In genomic region chr10:11232222-11232961, GRCh38 we compare ENCODE assay signal across 13 cellular contexts.
DNase-seq lines count a peak whose midpoint lies in the region; ATAC-seq, FAIRE-seq and TF ChIP-seq lines count a peak whose summit lies in the region.
"Had no signal": no experiment of that assay in that cellular context is flagged by ENCODE, and none has a peak within 500 bp of the region (broad histone marks: within the 10 kb centered on the region; RNA-seq: fewer than 3 reads in every experiment).

No MANE protein-coding gene starts in this region.

- intact Hi-C loops in GM12878 (cut with micrococcal nuclease; ENCODE audit: unreplicated experiment) = no loop called here
- intact Hi-C loops in ascending aorta (cut with DNase I) = no loop called here

- H3K4me1 Mint-ChIP-seq in T-cell = peaks cover 96 to 98% (median 98%) of the 10 kb centered on the region in 3 donors

- H3K79me2 ChIP-seq in GM12878 (ENCODE audit: control insufficient read depth, insufficient read depth, low read length) = peaks cover 87% of the 10 kb centered on the region

- 53% methylated on average over 8 of the region's 8 CpGs for WGBS in GM12878 (ENCODE audit: insufficient coverage, insufficient replicate concordance, low lambda C conversion rate, missing lambda C conversion rate)

- H3K27ac ChIP-seq in BLaER1 treated with 17β-estradiol and CSF1 and Interleukin-3, amounts not matched to agents 10 nM and 100 nM = peak overlapping the region in 9 of 11 experiments; percentile 1 to 89 (median 30); a peak in 13 of 22 replicates
- H3K27ac ChIP-seq in GM12878 (ENCODE audit: control insufficient read depth, insufficient read depth) = peak overlapping the region; percentile 62
- no peak overlapping the region for H3K27ac ChIP-seq in ascending aorta
- H3K27ac ChIP-seq: tibial artery had no signal

- RAD21 ChIA-PET in GM12878 (lab: Charles Lee; ENCODE audit: unreplicated experiment) = interaction anchor here (1.5 to 3.0 kb wide), 2 partner anchors 10 to 15 kb away, joined by 3 to 11 read pairs; no protein-coding TSS in a partner anchor

- peak overlapping the region; percentile 45 to 97 (median 87); a peak in 20 of 22 replicates for H3K4me2 ChIP-seq in BLaER1 treated with 17β-estradiol and CSF1 and Interleukin-3, amounts not matched to agents 10 nM and 100 nM
- peak overlapping the region; percentile 17; the same call in 1 of the 2 replicates for H3K4me2 ChIP-seq in GM12878 (ENCODE audit: control insufficient read depth, insufficient read depth)

- TF ChIP-seq CTCF in GM12878 (IDR thresholded peaks at IDR 0.05 in 2 of 3, conservative IDR thresholded peaks at IDR 0.05 in 1 of 3; ENCODE audit: control insufficient read depth in 2 of 3, extremely low read depth in 1 of 3, insufficient read depth in 1 of 3, low read depth in 3 of 3, low read length in 3 of 3) = no peak
- TF ChIP-seq CTCF in ascending aorta (IDR thresholded peaks at IDR 0.05) = no peak

- peak overlapping the region in 1 of 11 experiments; percentile 28; a peak in 1 of 22 replicates for H3K9ac ChIP-seq in BLaER1 treated with 17β-estradiol and CSF1 and Interleukin-3, amounts not matched to agents 10 nM and 100 nM
- H3K9ac ChIP-seq in GM12878 (ENCODE audit: control insufficient read depth, insufficient read depth, low read length) = no peak overlapping the region

- peak; percentile 78 for FAIRE-seq in GM12891 (lab: Jason Lieb, UNC)
- FAIRE-seq in GM12878 (lab: Jason Lieb, UNC) = no peak

- TF ChIP-seq POLR2A in GM12891 (IDR thresholded peaks at IDR 0.05; ENCODE audit: low read depth, low read length) (no peak), GM12878 (IDR thresholded peaks at IDR 0.05; ENCODE audit: low read depth, low read length) (no peak)

- in situ Hi-C loops in GM12878 (cut with MboI) = no loop called here

- peak in 1 of 4 experiments; percentile 13 for ATAC-seq in T-cell (replicated peaks in 1 of 4)
- ATAC-seq in GM12878 = peak; percentile 41
- ATAC-seq in GM21390 (IDR thresholded peaks at IDR 0.05; ENCODE audit: unreplicated experiment) = no peak

- H3K4me3 Mint-ChIP-seq in T-cell = peak overlapping the region in 2 of 3 donors; percentile 25 to 55
- H3K4me3 Mint-ChIP-seq: dendritic cell treated with granulocyte-macrophage colony-stimulating factor and Interleukin-4, amounts not matched to agents 40 ng/mL and 50 ng/mL, for 4 days had no signal

- H3K9me3 Mint-ChIP-seq in T-cell = no peaks in the 10 kb centered on the region
- H3K9me3 Mint-ChIP-seq: dendritic cell treated with granulocyte-macrophage colony-stimulating factor and Interleukin-4, amounts not matched to agents 40 ng/mL and 50 ng/mL, for 4 days had no signal

- peaks cover 96 to 100% (median 98%) of the 10 kb centered on the region in 10 experiments for H3K4me1 ChIP-seq in BLaER1 treated with 17β-estradiol and CSF1 and Interleukin-3, amounts not matched to agents 10 nM and 100 nM
- H3K4me1 ChIP-seq in GM12878 (ENCODE audit: control insufficient read depth, insufficient read depth, low read length) = peaks cover 70% of the 10 kb centered on the region
- H3K4me1 ChIP-seq in ascending aorta = peaks cover 0 to 3% of the 10 kb centered on the region in 2 donors

- H3K27me3 Mint-ChIP-seq in T-cell = no peaks in the 10 kb centered on the region
- H3K27me3 Mint-ChIP-seq: dendritic cell treated with granulocyte-macrophage colony-stimulating factor and Interleukin-4, amounts not matched to agents 40 ng/mL and 50 ng/mL, for 4 days had no signal

- SMC1A ChIA-PET in GM12878 (lab: Charles Lee; ENCODE audit: uncharacterized antibody, unreplicated experiment) = interaction anchor here (1.1 to 10.1 kb wide), 5 partner anchors 9 to 54 kb away, joined by 3 to 108 read pairs (median 7); no protein-coding TSS in a partner anchor

- H3K9me3 ChIP-seq in BLaER1 treated with 17β-estradiol and CSF1 and Interleukin-3, amounts not matched to agents 10 nM and 100 nM (replicated peaks in 1 of 11) = peaks cover 0 to 16% (median 0%) of the 10 kb centered on the region in 11 experiments; a peak in 4 of 22 replicates
- H3K9me3 ChIP-seq in GM12878 (replicated peaks; ENCODE audit: control insufficient read depth, insufficient read depth, low read length) (no peaks in the 10 kb centered on the region), ascending aorta (no peaks in the 10 kb centered on the region)
- H3K9me3 ChIP-seq: tibial artery had no signal

- no peak overlapping the region for H3K4me3 ChIP-seq in BLaER1 treated with 17β-estradiol and CSF1 and Interleukin-3, amounts not matched to agents 10 nM and 100 nM
- no peak overlapping the region for H3K4me3 ChIP-seq in GM12878
- no peak overlapping the region for H3K4me3 ChIP-seq in ascending aorta
- H3K4me3 ChIP-seq: tibial artery had no signal

- no peaks in the 10 kb centered on the region for H3K27me3 ChIP-seq in BLaER1 treated with 17β-estradiol and CSF1 and Interleukin-3, amounts not matched to agents 10 nM and 100 nM
- H3K27me3 ChIP-seq in GM12878 (replicated peaks in 1 of 2; ENCODE audit: control insufficient read depth in 2 of 2, insufficient read depth in 2 of 2, low read length in 1 of 2) (no peaks in the 10 kb centered on the region), ascending aorta (no peaks in the 10 kb centered on the region)
- H3K27me3 ChIP-seq: tibial artery had no signal

- peaks cover 56% of the 10 kb centered on the region for H3K36me3 Mint-ChIP-seq in T-cell

- H3K36me3 ChIP-seq in BLaER1 treated with 17β-estradiol and CSF1 and Interleukin-3, amounts not matched to agents 10 nM and 100 nM = peaks cover 44 to 91% (median 52%) of the 10 kb centered on the region in 11 experiments
- H3K36me3 ChIP-seq in GM12878 (ENCODE audit: control insufficient read depth in 2 of 2, insufficient read depth in 2 of 2, low read length in 1 of 2) (peaks cover 18 to 29% of the 10 kb centered on the region in 2 experiments), ascending aorta (peaks cover 0 to 7% of the 10 kb centered on the region in 2 donors)

- H3K27ac Mint-ChIP-seq in T-cell = peak overlapping the region; percentile 60 to 79
- H3K27ac Mint-ChIP-seq: dendritic cell treated with granulocyte-macrophage colony-stimulating factor and Interleukin-4, amounts not matched to agents 40 ng/mL and 50 ng/mL, for 4 days had no signal

- CTCF ChIA-PET in T-cell (lab: Charles Lee) = interaction anchor here in 1 of 2 donors (0.6 to 1.0 kb wide), 2 partner anchors 10 to 53 kb away, joined by 3 read pairs; no protein-coding TSS in a partner anchor
- CTCF ChIA-PET in GM12878 (lab: Yijun Ruan, JAX) = interaction anchor here (0.7 to 1.8 kb wide), 6 partner anchors 10 to 1410 kb away, joined by 3 to 6 read pairs (median 4); no protein-coding TSS in a partner anchor

- no peak for TF ChIP-seq RAD21 in GM12878 (IDR thresholded peaks at IDR 0.05; ENCODE audit: insufficient read depth, low read depth, low read length)

- no peak for DNase-seq in GM12891 (ENCODE audit: insufficient read length, low spot score)
- DNase-seq in T-cell = no peak
- DNase-seq in GM12878 (ENCODE audit: low read depth, low spot score) = no peak
- DNase-seq in NCI-H2227 (lab: John Stamatoyannopoulos, UW; ENCODE audit: unreplicated experiment) = no peak
- DNase-seq in ascending aorta (ENCODE audit: low spot score in 2 of 2) = no peak
- DNase-seq in NCI-H1417 treated with DMSO at 0.1 percent for 48 hours (lab: John Stamatoyannopoulos, UW) = no peak
- DNase-seq: activated CD4-positive, alpha-beta T cell treated with anti-CD3 and anti-CD28 coated beads, Interleukin-2, amount 50 U/mL, for 48 hours; DMS79 treated with DMSO at 0.1 percent for 48 hours; hippocampal formation; tibial artery had no signal

- no TSS peak for BruUV-seq in GM12878 (replicated peaks; lab: Mats Ljungman, UMichigan)

- H2AFZ ChIP-seq in GM12878 (ENCODE audit: control insufficient read depth, low read depth, low read length) = no peak overlapping the region

- H4K20me1 ChIP-seq in BLaER1 treated with 17β-estradiol and CSF1 and Interleukin-3, amounts not matched to agents 10 nM and 100 nM = peaks cover 18 to 98% (median 95%) of the 10 kb centered on the region in 11 experiments; a peak in 21 of 22 replicates
- 0 out of 2 replicates have a peak, but pooled peaks cover 4% of the 10 kb centered on the region for H4K20me1 ChIP-seq in GM12878 (ENCODE audit: control insufficient read depth, insufficient read depth)

- POLR2A ChIA-PET in T-cell (lab: Charles Lee) = interaction anchor here (0.6 to 0.8 kb wide), 4 partner anchors 13 to 76 kb away, joined by 3 to 8 read pairs (median 4); no protein-coding TSS in a partner anchor
- POLR2A ChIA-PET in GM12878 (lab: Charles Lee) = interaction anchor here (0.5 to 2.1 kb wide), 5 partner anchors 10 to 104 kb away, joined by 3 to 7 read pairs (median 4); no protein-coding TSS in a partner anchor

- peak; percentile 27 to 33; a peak in 1 of 4 replicates for TF ChIP-seq EP300 in GM12878 (IDR thresholded peaks at IDR 0.05; ENCODE audit: borderline replicate concordance in 1 of 2, control insufficient read depth in 1 of 2, low read depth in 2 of 2, low read length in 2 of 2)

TF ChIP-seq in GM12891, 5 proteins besides CTCF, POLR2A, EP300 and RAD21:
- TF ChIP-seq POU2F2 (IDR thresholded peaks at IDR 0.05; ENCODE audit: low read depth, low read length) = no peak
- no peak for TF ChIP-seq SPI1 (IDR thresholded peaks at IDR 0.05; ENCODE audit: low read depth, low read length)
- TF ChIP-seq POLR2AphosphoS5 (IDR thresholded peaks at IDR 0.05; ENCODE audit: low read depth, low read length) = no peak
- TF ChIP-seq TAF1 (IDR thresholded peaks at IDR 0.05; ENCODE audit: low read depth, low read length) = no peak
- no peak for TF ChIP-seq PAX5 (IDR thresholded peaks at IDR 0.05; ENCODE audit: insufficient read depth, low read length, severe bottlenecking)

TF ChIP-seq in GM12878, 131 proteins besides CTCF, POLR2A, EP300 and RAD21 (continues in another document):
- TF ChIP-seq FOXK2 (IDR thresholded peaks at IDR 0.05) (no peak), FOS (IDR thresholded peaks at IDR 0.05; ENCODE audit: borderline replicate concordance, extremely low read depth, insufficient read length) (no peak), EZH2 (IDR thresholded peaks at IDR 0.05; ENCODE audit: borderline replicate concordance, control insufficient read depth, low read depth, low read length) (no peak), MLLT1 (IDR thresholded peaks at IDR 0.05) (no peak), YBX1 (IDR thresholded peaks at IDR 0.05) (no peak), PAX5 (IDR thresholded peaks at IDR 0.05; ENCODE audit: borderline replicate concordance, low read depth, low read length) (no peak), TCF12 (IDR thresholded peaks at IDR 0.05; ENCODE audit: low read depth, low read length) (no peak)

Comparison
In these comparisons a context has a peak if more than half of its experiments do, and no peak if none do; other contexts are left out.
1. H3K27ac ChIP-seq: peak in BLaER1 treated with 17β-estradiol and CSF1 and Interleukin-3, amounts not matched to agents 10 nM and 100 nM (9 of 11) and GM12878 (single experiment); none in ascending aorta (0 of 2).